8 cellular contexts compared by ENCODE assay signal in the genomic region with DNA sequence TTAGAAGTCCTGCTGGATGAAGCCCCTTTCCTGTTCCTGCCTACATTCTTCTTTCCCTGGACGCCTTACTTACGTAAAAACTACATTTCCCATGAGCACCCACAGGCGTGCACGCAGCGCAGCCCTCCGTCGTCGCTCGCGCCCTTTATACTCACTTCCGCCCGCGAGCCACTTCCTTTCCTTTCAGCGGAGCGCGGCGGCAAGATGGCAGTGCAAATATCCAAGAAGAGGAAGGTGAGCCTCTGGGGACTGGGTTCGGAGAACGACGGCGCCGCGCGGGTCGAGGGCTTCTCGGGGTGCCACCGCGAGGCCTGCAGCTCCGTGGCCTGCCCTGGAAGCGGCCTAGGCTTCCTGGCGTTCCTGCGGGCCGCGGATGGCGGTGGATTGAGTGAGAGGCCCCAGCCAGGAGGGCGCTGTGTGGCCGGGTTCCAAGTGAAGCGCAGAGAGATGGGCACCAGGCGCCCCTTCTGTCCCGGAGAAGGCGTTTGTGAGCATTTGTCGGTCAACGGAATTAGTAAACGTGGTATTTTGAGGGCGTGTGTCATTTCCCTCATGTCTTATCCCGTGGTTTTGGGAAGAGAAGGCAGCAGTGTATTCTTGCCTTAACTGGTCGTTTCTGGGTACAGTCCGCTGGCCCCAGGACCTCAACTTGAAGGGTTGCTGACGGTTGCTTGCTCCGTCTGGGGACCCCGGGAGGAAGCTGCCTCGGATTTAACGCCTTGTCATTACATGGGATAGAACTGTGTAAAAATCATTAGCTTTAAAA. TPM values are rescaled to one million over a fixed set of nuclear protein-coding genes. Genes with fewer than 3 reads are reported as not detected.
DNase-seq lines count a peak whose midpoint lies in the region; ATAC-seq, FAIRE-seq and TF ChIP-seq lines count a peak whose summit lies in the region.

A gene (plus strand): TSS at position 175 of the 766 bp plus-strand sequence. CDS start 30 bp downstream, at position 205.

- intact Hi-C loops in dendritic cell treated with granulocyte-macrophage colony-stimulating factor and Interleukin-4, amounts not matched to agents 40 ng/mL and 50 ng/mL, for 4 days (cut with micrococcal nuclease): loop anchor here (2.0 kb wide), 1 partner anchor 31 kb away; no protein-coding TSS in a partner anchor
- intact Hi-C loops in HepG2 (cut with micrococcal nuclease; ENCODE audit: unreplicated experiment): no loop called here

- H3K27me3 Mint-ChIP-seq in activated CD4-positive, alpha-beta T cell treated with anti-CD3 and anti-CD28 coated beads, Interleukin-2, amount 10 ng/mL, durations not matched to agents 7 days and 5 days: peaks cover 7% of the 10 kb centered on the region
- H3K27me3 Mint-ChIP-seq in dendritic cell treated with granulocyte-macrophage colony-stimulating factor and Interleukin-4, amounts not matched to agents 40 ng/mL and 50 ng/mL, for 4 days: no peaks in the 10 kb centered on the region

- in situ Hi-C loops in HepG2 (cut with HindIII; ENCODE audit: extremely low pct_ligation_motif_present, low pct_unique_long_range_greater_than_20kb): no loop called here

- WGBS in HepG2 (ENCODE audit: low lambda C conversion rate): 0% methylated on average over 38 of the region's 53 CpGs

- H3K27ac ChIP-seq in BLaER1 treated with 17β-estradiol and CSF1 and Interleukin-3, amounts not matched to agents 10 nM and 100 nM: peak within 1 kb of the TSS; percentile 91 to 98 (median 95)
- H3K27ac ChIP-seq in HepG2 (ENCODE audit: extremely low read length, insufficient read depth, low read length): peak within 1 kb of the TSS; percentile 93

- CTCF ChIA-PET in activated CD4-positive, alpha-beta T cell treated with anti-CD3 and anti-CD28 coated beads, Interleukin-2, amount 10 ng/mL, durations not matched to agents 7 days and 5 days (lab: Charles Lee): interaction anchor here (0.6 to 2.2 kb wide), 8 partner anchors 10 to 152 kb away, joined by 3 to 8 read pairs (median 4); no protein-coding TSS in a partner anchor
- CTCF ChIA-PET in HepG2 (lab: Yijun Ruan, JAX; ENCODE audit: low intra/inter-chr PET ratio, low total read pairs): no interaction called here

- TSS peak; percentile 61 for BruUV-seq in HepG2 (replicated peaks; lab: Mats Ljungman, UMichigan)

- peak within 1 kb of the TSS; percentile 97 for H3K4me3 Mint-ChIP-seq in activated CD4-positive, alpha-beta T cell treated with anti-CD3 and anti-CD28 coated beads, Interleukin-2, amount 10 ng/mL, durations not matched to agents 7 days and 5 days
- H3K4me3 Mint-ChIP-seq in dendritic cell treated with granulocyte-macrophage colony-stimulating factor and Interleukin-4, amounts not matched to agents 40 ng/mL and 50 ng/mL, for 4 days: peak within 1 kb of the TSS; percentile 100

- POLR2A ChIA-PET in activated CD4-positive, alpha-beta T cell treated with anti-CD3 and anti-CD28 coated beads, Interleukin-2, amount 10 ng/mL, durations not matched to agents 7 days and 5 days (lab: Charles Lee): interaction anchor here (0.6 kb wide), 1 partner anchor 75 kb away, joined by 3 read pairs; no protein-coding TSS in a partner anchor
- POLR2A ChIA-PET in HepG2 (lab: Yijun Ruan, JAX): interaction anchor here (1.2 to 1.9 kb wide), 9 partner anchors 9 to 164 kb away, joined by 3 to 10 read pairs (median 6); a partner anchor contains a TSS

- H3K4me2 ChIP-seq in BLaER1 treated with 17β-estradiol and CSF1 and Interleukin-3, amounts not matched to agents 10 nM and 100 nM: peak within 1 kb of the TSS; percentile 87 to 98 (median 97)
- H3K4me2 ChIP-seq in HepG2 (ENCODE audit: low read depth, low read length): peak within 1 kb of the TSS; percentile 89

- H3K9me3 ChIP-seq in BLaER1 treated with 17β-estradiol and CSF1 and Interleukin-3, amounts not matched to agents 10 nM and 100 nM (replicated peaks in 1 of 11): no peaks in the 10 kb centered on the region
- no peaks in the 10 kb centered on the region for H3K9me3 ChIP-seq in HepG2 (ENCODE audit: low read length)

- H2AFZ ChIP-seq in HepG2 (ENCODE audit: low read length): peak within 1 kb of the TSS; percentile 88

- peaks cover 49 to 73% (median 69%) of the 10 kb centered on the region in 10 experiments for H3K4me1 ChIP-seq in BLaER1 treated with 17β-estradiol and CSF1 and Interleukin-3, amounts not matched to agents 10 nM and 100 nM
- peaks cover 40% of the 10 kb centered on the region for H3K4me1 ChIP-seq in HepG2 (ENCODE audit: insufficient read depth, low read length)

- FAIRE-seq in GM19239 (lab: Jason Lieb, UNC) (peak; percentile 94), HepG2 (lab: Jason Lieb, UNC) (peak; percentile 88)

- TF ChIP-seq RAD21 in HepG2 (CRISPR knock-in tag; IDR thresholded peaks at IDR 0.05): peak; percentile 45

- peak within 1 kb of the TSS; percentile 88 to 99 (median 96) for H3K9ac ChIP-seq in BLaER1 treated with 17β-estradiol and CSF1 and Interleukin-3, amounts not matched to agents 10 nM and 100 nM
- H3K9ac ChIP-seq in HepG2 (ENCODE audit: insufficient read depth, low read depth, low read length): peak within 1 kb of the TSS; percentile 99

- peaks cover 41 to 46% (median 44%) of the 10 kb centered on the region in 11 experiments for H3K36me3 ChIP-seq in BLaER1 treated with 17β-estradiol and CSF1 and Interleukin-3, amounts not matched to agents 10 nM and 100 nM
- peaks cover 14 to 37% of the 10 kb centered on the region in 2 experiments for H3K36me3 ChIP-seq in HepG2 (replicated peaks in 1 of 2; ENCODE audit: control insufficient read depth in 1 of 2, insufficient read depth in 2 of 2, low read length in 2 of 2)

- peak; percentile 98 to 99 for TF ChIP-seq POLR2A in HepG2 (IDR thresholded peaks at IDR 0.05; ENCODE audit: insufficient read depth in 1 of 2, low read depth in 2 of 2, low read length in 2 of 2)

- peak within 1 kb of the TSS; percentile 83 to 94 (median 86) for H3K4me3 ChIP-seq in BLaER1 treated with 17β-estradiol and CSF1 and Interleukin-3, amounts not matched to agents 10 nM and 100 nM
- H3K4me3 ChIP-seq in HepG2 (replicated peaks in 1 of 3; ENCODE audit: insufficient read depth in 1 of 3, low read depth in 2 of 3, low read length in 3 of 3): peak within 1 kb of the TSS; percentile 91 to 96 (median 96)

- peaks cover 44 to 51% (median 48%) of the 10 kb centered on the region in 11 experiments for H4K20me1 ChIP-seq in BLaER1 treated with 17β-estradiol and CSF1 and Interleukin-3, amounts not matched to agents 10 nM and 100 nM
- H4K20me1 ChIP-seq in HepG2 (ENCODE audit: insufficient read depth, low read length): peaks cover 51% of the 10 kb centered on the region

- DNase-seq in GM19239 (ENCODE audit: insufficient read length, low spot score): peak; percentile 75
- DNase-seq in NCI-H526 (lab: John Stamatoyannopoulos, UW): peak; percentile 84 to 97
- DNase-seq in activated CD4-positive, alpha-beta T cell treated with anti-CD3 and anti-CD28 coated beads, Interleukin-2, amount 10 ng/mL, durations not matched to agents 7 days and 5 days: peak; percentile 90
- DNase-seq in HepG2 (ENCODE audit: low spot score): peak; percentile 88
- DNase-seq in stimulated activated CD4-positive, alpha-beta T cell treated with anti-CD3 and anti-CD28 coated beads, Interleukin-4, amount 100 ng/mL, for 1 hour: peak; percentile 86

- no peaks in the 10 kb centered on the region for H3K9me3 Mint-ChIP-seq in activated CD4-positive, alpha-beta T cell treated with anti-CD3 and anti-CD28 coated beads, Interleukin-2, amount 10 ng/mL, durations not matched to agents 7 days and 5 days
- no peaks in the 10 kb centered on the region for H3K9me3 Mint-ChIP-seq in dendritic cell treated with granulocyte-macrophage colony-stimulating factor and Interleukin-4, amounts not matched to agents 40 ng/mL and 50 ng/mL, for 4 days

- no peaks in the 10 kb centered on the region for H3K27me3 ChIP-seq in BLaER1 treated with 17β-estradiol and CSF1 and Interleukin-3, amounts not matched to agents 10 nM and 100 nM
- peaks cover 0 to 6% of the 10 kb centered on the region in 2 experiments; a peak in 1 of 5 replicates for H3K27me3 ChIP-seq in HepG2 (ENCODE audit: control insufficient read depth in 1 of 2, insufficient read depth in 2 of 2, low read length in 2 of 2)

- TF ChIP-seq EP300 in HepG2 (IDR thresholded peaks at IDR 0.05; ENCODE audit: low read depth in 2 of 2, low read length in 2 of 2): 0 out of 4 replicates have a peak, but pooled peaks of 1 of the 2 experiments have one; percentile 5
- TF ChIP-seq EP300 in HepG2 (CRISPR knock-in tag; IDR thresholded peaks at IDR 0.05; ENCODE audit: borderline replicate concordance): peak; percentile 39; the same call in 1 of the 2 replicates

- H3K4me1 Mint-ChIP-seq in activated CD4-positive, alpha-beta T cell treated with anti-CD3 and anti-CD28 coated beads, Interleukin-2, amount 10 ng/mL, durations not matched to agents 7 days and 5 days: peaks cover 46% of the 10 kb centered on the region
- H3K4me1 Mint-ChIP-seq in dendritic cell treated with granulocyte-macrophage colony-stimulating factor and Interleukin-4, amounts not matched to agents 40 ng/mL and 50 ng/mL, for 4 days (ENCODE audit: low read depth): peaks cover 49% of the 10 kb centered on the region

- ATAC-seq in HG03457 (IDR thresholded peaks at IDR 0.05; ENCODE audit: unreplicated experiment) (peak; percentile 73), HepG2 (peak; percentile 91)

- peak within 1 kb of the TSS; percentile 99 for H3K27ac Mint-ChIP-seq in activated CD4-positive, alpha-beta T cell treated with anti-CD3 and anti-CD28 coated beads, Interleukin-2, amount 10 ng/mL, durations not matched to agents 7 days and 5 days
- peak within 1 kb of the TSS; percentile 99 for H3K27ac Mint-ChIP-seq in dendritic cell treated with granulocyte-macrophage colony-stimulating factor and Interleukin-4, amounts not matched to agents 40 ng/mL and 50 ng/mL, for 4 days

- H3K79me2 ChIP-seq in HepG2 (ENCODE audit: insufficient read depth, low read length): peaks cover 52% of the 10 kb centered on the region

- TF ChIP-seq CTCF in HepG2 (CRISPR knock-in tag; IDR thresholded peaks at IDR 0.05): peak; percentile 65

- peaks cover 51% of the 10 kb centered on the region for H3K36me3 Mint-ChIP-seq in activated CD4-positive, alpha-beta T cell treated with anti-CD3 and anti-CD28 coated beads, Interleukin-2, amount 10 ng/mL, durations not matched to agents 7 days and 5 days (ENCODE audit: low read depth)
- H3K36me3 Mint-ChIP-seq in dendritic cell treated with granulocyte-macrophage colony-stimulating factor and Interleukin-4, amounts not matched to agents 40 ng/mL and 50 ng/mL, for 4 days (ENCODE audit: low read depth): peaks cover 52% of the 10 kb centered on the region

RNA-seq across cellular contexts. Expression of the gene that starts here (rescaled TPM):
- total RNA-seq in activated CD4-positive, alpha-beta T cell treated with anti-CD3 and anti-CD28 coated beads, Interleukin-2, amount 10 ng/mL, durations not matched to agents 7 days and 5 days: 1,000 to 10,000 TPM; 2,943 to 3,099 TPM
- 2,143 and 2,814 TPM in 2 replicates for total RNA-seq in HepG2 (2016; rRNA removed; fragmentation: Illumina TruSeq; extraction: Trizol)
- 3,026 and 3,837 TPM in 2 replicates for total RNA-seq in HepG2 (2016; cell fraction: cytosol; rRNA removed; fragmentation: Illumina TruSeq; extraction: Trizol; ENCODE audit: low read depth)
- total RNA-seq in HepG2 (2016; cell fraction: insoluble cytoplasmic fraction; rRNA removed; fragmentation: Illumina TruSeq; extraction: Trizol): 2,366 and 2,701 TPM in 2 replicates
- 5,197 and 5,735 TPM in 2 replicates for total RNA-seq in HepG2 (2016; cell fraction: membrane; rRNA removed; fragmentation: Illumina TruSeq; extraction: Trizol)
- 799 and 826 TPM in 2 replicates for total RNA-seq in HepG2 (2016; cell fraction: nucleus; rRNA removed; fragmentation: Illumina TruSeq; extraction: Trizol)
- 3,295 and 3,616 TPM in 2 replicates for polyA plus RNA-seq in HepG2 (2011; rRNA removed)
- 3,790 and 3,975 TPM in 2 replicates for polyA plus RNA-seq in HepG2 (2011; cell fraction: cytosol; rRNA removed)
- polyA plus RNA-seq in HepG2 (2011; cell fraction: nucleus; rRNA removed): 1,120 and 1,329 TPM in 2 replicates
- 4,677 and 5,383 TPM in 2 replicates for polyA plus RNA-seq in HepG2 (2012)
- 4,653 and 5,328 TPM in 2 replicates for polyA plus RNA-seq in HepG2 (2016; cell fraction: cytosol; fragmentation: Illumina TruSeq; extraction: Trizol; ENCODE audit: low read depth)
- polyA plus RNA-seq in HepG2 (2016; cell fraction: insoluble cytoplasmic fraction; fragmentation: Illumina TruSeq; extraction: Trizol; ENCODE audit: low read depth): 3,740 and 3,849 TPM in 2 replicates
- polyA plus RNA-seq in HepG2 (2016; cell fraction: membrane; fragmentation: Illumina TruSeq; extraction: Trizol; ENCODE audit: low read depth): 7,247 and 7,550 TPM in 2 replicates
- polyA plus RNA-seq in HepG2 (2016; cell fraction: nucleus; fragmentation: Illumina TruSeq; extraction: Trizol; ENCODE audit: insufficient read depth, low read depth): 2,020 and 2,028 TPM in 2 replicates
- polyA minus RNA-seq in HepG2 (2011; rRNA and poly(A)+ RNA removed; ENCODE audit: low replicate concordance): 1,170 and 2,337 TPM in 2 replicates
- 547 and 597 TPM in 2 replicates for polyA minus RNA-seq in HepG2 (2011; cell fraction: cytosol; rRNA and poly(A)+ RNA removed)
- 281 and 352 TPM in 2 replicates for polyA minus RNA-seq in HepG2 (2011; cell fraction: nucleus; rRNA and poly(A)+ RNA removed)

Comparison
In these comparisons a context has a peak if more than half of its experiments do, and no peak if none do; other contexts are left out.
1. Peak in every context shown above with its lines: DNase-seq, ATAC-seq, H3K4me3 ChIP-seq and H3K27ac ChIP-seq.